30 cellular contexts compared by ENCODE assay signal in the genomic region with DNA sequence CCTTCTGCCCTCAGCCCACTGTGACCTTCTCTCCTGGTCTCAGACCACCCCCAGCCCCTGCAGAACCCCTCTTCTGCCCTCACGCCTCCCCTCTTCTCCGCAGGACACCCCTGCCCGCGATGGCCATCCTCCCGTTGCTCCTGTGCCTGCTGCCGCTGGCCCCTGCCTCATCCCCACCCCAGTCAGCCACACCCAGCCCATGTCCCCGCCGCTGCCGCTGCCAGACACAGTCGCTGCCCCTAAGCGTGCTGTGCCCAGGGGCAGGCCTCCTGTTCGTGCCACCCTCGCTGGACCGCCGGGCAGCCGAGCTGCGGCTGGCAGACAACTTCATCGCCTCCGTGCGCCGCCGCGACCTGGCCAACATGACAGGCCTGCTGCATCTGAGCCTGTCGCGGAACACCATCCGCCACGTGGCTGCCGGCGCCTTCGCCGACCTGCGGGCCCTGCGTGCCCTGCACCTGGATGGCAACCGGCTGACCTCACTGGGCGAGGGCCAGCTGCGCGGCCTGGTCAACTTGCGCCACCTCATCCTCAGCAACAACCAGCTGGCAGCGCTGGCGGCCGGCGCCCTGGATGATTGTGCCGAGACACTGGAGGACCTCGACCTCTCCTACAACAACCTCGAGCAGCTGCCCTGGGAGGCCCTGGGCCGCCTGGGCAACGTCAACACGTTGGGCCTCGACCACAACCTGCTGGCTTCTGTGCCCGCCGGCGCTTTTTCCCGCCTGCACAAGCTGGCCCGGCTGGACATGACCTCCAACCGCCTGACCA. TPM values are rescaled to one million over a fixed set of nuclear protein-coding genes. Genes with fewer than 3 reads are reported as not detected.
"Had no signal": no experiment of that assay in that cellular context is flagged by ENCODE, and none has a peak within 500 bp of the region (broad histone marks: within the 10 kb centered on the region; RNA-seq: fewer than 3 reads in every experiment).

No MANE protein-coding gene starts in this region.

- H3K9me3 ChIP-seq: heart left ventricle, lower lobe of right lung, neutrophil, ovary, thoracic aorta, upper lobe of left lung, vagina had no signal

- H3K4me3 Mint-ChIP-seq: activated B cell treated with CpG ODN at 0.5 μM for 24 hours had no signal

- H3K27me3 ChIP-seq: ovary, upper lobe of left lung, vagina had no signal

- H3K27ac Mint-ChIP-seq: activated B cell treated with CpG ODN at 0.5 μM for 24 hours; activated naive CD8-positive, alpha-beta T cell treated with anti-CD3 and anti-CD28 coated beads, Interleukin-2, amount 50 U/mL, for 24 hours; activated T-helper 2 cell treated with anti-CD3 and anti-CD28 coated beads, Interferon-gamma antibody, Interleukin-2, Interleukin-4, amounts not matched to agents 10 μg/mL and 5 μg/mL and 100 μg/mL, durations not matched to agents 14 hours and 24 hours and 36 hours; progenitor cell of endocrine pancreas; stimulated activated naive CD8-positive, alpha-beta T cell treated with anti-CD3 and anti-CD28 coated beads, Interleukin-15, Interleukin-2, amounts not matched to agents 100 ng/mL and 50 ng/mL, for 24 hours; T-helper 1 cell treated with Interleukin-12 subunit alpha and Interleukin-12 subunit beta and Interleukin-4 antibody, amounts not matched to agents 30 μg/mL and 1 μg/mL, for 36 hours had no signal

- H3K4me3 ChIP-seq: heart left ventricle, lower lobe of right lung, ovary, skin epidermis, thoracic aorta, upper lobe of left lung, vagina had no signal

- H3K9me3 Mint-ChIP-seq: activated B cell treated with CpG ODN at 0.5 μM for 24 hours; activated CD8-positive, alpha-beta T cell treated with anti-CD3 and anti-CD28 coated beads for 36 hours; activated naive CD4-positive, alpha-beta T cell treated with anti-CD3 and anti-CD28 coated beads, Interleukin-2, amount 50 U/mL, for 24 hours; activated naive CD8-positive, alpha-beta T cell treated with anti-CD3 and anti-CD28 coated beads, Interleukin-2, amount 50 U/mL, for 24 hours; activated T-cell treated with anti-CD3 and anti-CD28 coated beads, Interleukin-2, amount 50 U/mL, for 4 hours; activated T-helper 2 cell treated with anti-CD3 and anti-CD28 coated beads, Interferon-gamma antibody, Interleukin-2, Interleukin-4, amounts not matched to agents 10 μg/mL and 5 μg/mL and 100 μg/mL, durations not matched to agents 14 hours and 24 hours and 36 hours; natural killer cell; stimulated activated naive CD8-positive, alpha-beta T cell treated with anti-CD3 and anti-CD28 coated beads, Interleukin-15, Interleukin-2, amounts not matched to agents 100 ng/mL and 50 ng/mL, for 24 hours; T-helper 1 cell treated with Interleukin-12 subunit alpha and Interleukin-12 subunit beta and Interleukin-4 antibody, amounts not matched to agents 30 μg/mL and 1 μg/mL, for 36 hours had no signal

- H3K27ac ChIP-seq: heart left ventricle, lower lobe of right lung, neutrophil, ovary, skin epidermis, thoracic aorta, upper lobe of left lung, vagina had no signal

- H3K27me3 Mint-ChIP-seq: activated CD8-positive, alpha-beta T cell treated with anti-CD3 and anti-CD28 coated beads for 36 hours; activated naive CD4-positive, alpha-beta T cell treated with anti-CD3 and anti-CD28 coated beads, Interleukin-2, amount 50 U/mL, for 24 hours; progenitor cell of endocrine pancreas; stimulated activated naive CD8-positive, alpha-beta T cell treated with anti-CD3 and anti-CD28 coated beads, Interleukin-15, Interleukin-2, amounts not matched to agents 100 ng/mL and 50 ng/mL, for 24 hours had no signal

- H3K36me3 Mint-ChIP-seq: natural killer cell had no signal

- DNase-seq: activated B cell treated with CpG ODN at 0.5 μM for 24 hours; activated CD4-positive, alpha-beta T cell treated with anti-CD3 and anti-CD28 coated beads, Interleukin-2, amount 50 U/mL, for 1 hour; activated CD8-positive, alpha-beta T cell treated with anti-CD3 and anti-CD28 coated beads for 36 hours; activated naive CD8-positive, alpha-beta T cell treated with anti-CD3 and anti-CD28 coated beads, Interleukin-2, amount 50 U/mL, for 24 hours; activated T-cell treated with anti-CD3 and anti-CD28 coated beads, Interleukin-2, amount 50 U/mL, for 4 hours; amygdala; foreskin fibroblast; hypothalamus; kidney glomerular epithelial cell; lower lobe of right lung; mesendoderm; natural killer cell; ovary; stimulated activated CD4-positive, alpha-beta T cell treated with anti-CD3 and anti-CD28 coated beads, Interleukin-12 subunit alpha, Interleukin-12 subunit beta, amount 100 ng/mL, for 4 hours; stimulated activated CD4-positive, alpha-beta T cell treated with anti-CD3 and anti-CD28 coated beads, Interleukin-4, amount 100 ng/mL, for 1 hour had no signal

- H3K36me3 ChIP-seq: neutrophil, ovary, vagina had no signal

- ATAC-seq: activated CD8-positive, alpha-beta T cell treated with anti-CD3 and anti-CD28 coated beads for 36 hours; activated naive CD8-positive, alpha-beta T cell treated with anti-CD3 and anti-CD28 coated beads, Interleukin-2, amount 50 U/mL, for 24 hours; activated T-cell treated with anti-CD3 and anti-CD28 coated beads, Interleukin-2, amount 50 U/mL, for 4 hours; esophagus mucosa; heart left ventricle; left lobe of liver; lower lobe of right lung; natural killer cell; sciatic nerve had no signal

RNA-seq across cellular contexts. Expression of a gene that starts 31.4 kb away (rescaled TPM):
- total RNA-seq: activated B cell treated with CpG ODN at 0.5 μM for 24 hours, progenitor cell of endocrine pancreas, renal cortical epithelial cell had no signal

RNA-seq across cellular contexts. Expression of a gene that starts 37.2 kb away (rescaled TPM):
- total RNA-seq: progenitor cell of endocrine pancreas, renal cortical epithelial cell had no signal
